2 cellular contexts compared by ENCODE assay signal in genomic region chr19:5218963-5219530, GRCh38.
TF ChIP-seq lines count a peak whose summit lies in the region.

No MANE protein-coding gene starts in this region.

TF ChIP-seq in HCT116, 20 proteins besides CTCF, POLR2A, EP300 and RAD21:
- no peak for TF ChIP-seq ZBTB33 (IDR thresholded peaks at IDR 0.05; ENCODE audit: extremely low read depth, insufficient replicate concordance, low read length)
- no peak for TF ChIP-seq MAX (IDR thresholded peaks at IDR 0.05)
- no peak for TF ChIP-seq ELF1 (IDR thresholded peaks at IDR 0.05; ENCODE audit: borderline replicate concordance, low read depth)
- no peak for TF ChIP-seq YY1 (IDR thresholded peaks at IDR 0.05; ENCODE audit: extremely low read depth, insufficient replicate concordance, low read depth, low read length)
- TF ChIP-seq FOSL1 (IDR thresholded peaks at IDR 0.05; ENCODE audit: low read depth), result no peak
- TF ChIP-seq POLR2AphosphoS5 (IDR thresholded peaks at IDR 0.05; ENCODE audit: low read depth, low read length), result no peak
- TF ChIP-seq REST (IDR thresholded peaks at IDR 0.05; ENCODE audit: low read depth), result no peak
- TF ChIP-seq ZFX (IDR thresholded peaks at IDR 0.05), result no peak
- TF ChIP-seq EZH2phosphoT487 (IDR thresholded peaks at IDR 0.05; ENCODE audit: borderline replicate concordance), result no peak
- TF ChIP-seq EGR1 (IDR thresholded peaks at IDR 0.05; ENCODE audit: low read depth), result no peak
- no peak for TF ChIP-seq SIN3A (IDR thresholded peaks at IDR 0.05; ENCODE audit: low read depth)
- no peak for TF ChIP-seq ATF3 (IDR thresholded peaks at IDR 0.05)
- TF ChIP-seq JUND (IDR thresholded peaks at IDR 0.05), result no peak
- TF ChIP-seq SP1 (IDR thresholded peaks at IDR 0.05; ENCODE audit: low read depth), result no peak

TF ChIP-seq in K562, 482 proteins besides CTCF, POLR2A, EP300 and RAD21 (continued from another document and continues in another):
- TF ChIP-seq ZBTB49 (CRISPR knock-in tag; IDR thresholded peaks at IDR 0.05; ENCODE audit: borderline replicate concordance), result no peak
- TF ChIP-seq PBX2 (CRISPR knock-in tag; IDR thresholded peaks at IDR 0.05; ENCODE audit: low read depth), result no peak
- no peak for TF ChIP-seq PBX2 (tag; conservative IDR thresholded peaks at IDR 0.05; ENCODE audit: low read depth)
- no peak for TF ChIP-seq TFAP4 (CRISPR knock-in tag; IDR thresholded peaks at IDR 0.05; ENCODE audit: borderline replicate concordance)
- TF ChIP-seq SNIP1 (IDR thresholded peaks at IDR 0.05; ENCODE audit: low read depth), result no peak
- no peak for TF ChIP-seq RREB1 (CRISPR knock-in tag; IDR thresholded peaks at IDR 0.05)
- TF ChIP-seq SRF (CRISPR knock-in tag; IDR thresholded peaks at IDR 0.05), result no peak
- no peak for TF ChIP-seq NONO (IDR thresholded peaks at IDR 0.05; ENCODE audit: low read depth in 2 of 2, low read length in 1 of 2)
- no peak for TF ChIP-seq ZNF639 (CRISPR knock-in tag; conservative IDR thresholded peaks at IDR 0.05 in 1 of 2, IDR thresholded peaks at IDR 0.05 in 1 of 2)
- TF ChIP-seq PTTG1 (tag; IDR thresholded peaks at IDR 0.05; ENCODE audit: low read depth), result no peak
- TF ChIP-seq ZNF512 (tag; IDR thresholded peaks at IDR 0.05), result no peak
- TF ChIP-seq HOXB6 (CRISPR knock-in tag; IDR thresholded peaks at IDR 0.05; ENCODE audit: borderline replicate concordance), result no peak
- no peak for TF ChIP-seq GTF2A2 (tag; IDR thresholded peaks at IDR 0.05)
- TF ChIP-seq EZH2 (IDR thresholded peaks at IDR 0.05; ENCODE audit: borderline replicate concordance, low read depth, low read length), result no peak
- TF ChIP-seq ZNF316 (IDR thresholded peaks at IDR 0.05), result no peak; the same call in 1 of the 2 replicates
- TF ChIP-seq ZNF239 (CRISPR knock-in tag; IDR thresholded peaks at IDR 0.05), result no peak
- TF ChIP-seq HMG20B (CRISPR knock-in tag; IDR thresholded peaks at IDR 0.05), result no peak
- TF ChIP-seq ZNF280B (CRISPR knock-in tag; IDR thresholded peaks at IDR 0.05), result no peak
- no peak for TF ChIP-seq HCFC1 (IDR thresholded peaks at IDR 0.05; ENCODE audit: low read depth, low read length)
- TF ChIP-seq ZNF511 (CRISPR knock-in tag; IDR thresholded peaks at IDR 0.05), result no peak
- TF ChIP-seq NFE2 (IDR thresholded peaks at IDR 0.05; ENCODE audit: low read depth), result peak; percentile 43; the same call in 1 of the 2 replicates
- no peak for TF ChIP-seq MIER1 (IDR thresholded peaks at IDR 0.05; ENCODE audit: low read depth)
- no peak for TF ChIP-seq TAF9B (IDR thresholded peaks at IDR 0.05; ENCODE audit: partially characterized antibody)
- no peak for TF ChIP-seq SRSF9 (IDR thresholded peaks at IDR 0.05; ENCODE audit: borderline replicate concordance, low read depth, low read length)
- TF ChIP-seq MAFG (tag; conservative IDR thresholded peaks at IDR 0.05), result peak; percentile 51
- no peak for TF ChIP-seq TGIF2 (CRISPR knock-in tag; IDR thresholded peaks at IDR 0.05)
- no peak for TF ChIP-seq ZNF384 (IDR thresholded peaks at IDR 0.05; ENCODE audit: low read depth, low read length)
- peak in 1 of 2 experiments; percentile 42; a peak in 1 of 3 replicates for TF ChIP-seq CBX3 (IDR thresholded peaks at IDR 0.05; ENCODE audit: borderline replicate concordance in 1 of 2, low read length in 2 of 2)
- no peak for TF ChIP-seq ZNF232 (CRISPR knock-in tag; IDR thresholded peaks at IDR 0.05)
- TF ChIP-seq NFYB (IDR thresholded peaks at IDR 0.05; ENCODE audit: extremely low read depth, insufficient read length), result no peak
- no peak for TF ChIP-seq ELF1 (tag; IDR thresholded peaks at IDR 0.05)
- TF ChIP-seq CBFA2T3 (IDR thresholded peaks at IDR 0.05), result 0 out of 2 replicates have a peak, but pooled peaks have one; percentile 6
- TF ChIP-seq ZFP36 (IDR thresholded peaks at IDR 0.05; ENCODE audit: low read depth, low read length, partially characterized antibody), result peak; percentile 94
- TF ChIP-seq C11orf30 (IDR thresholded peaks at IDR 0.05; ENCODE audit: low read depth), result peak; percentile 39
- no peak for TF ChIP-seq KLF6 (CRISPR knock-in tag; IDR thresholded peaks at IDR 0.05; ENCODE audit: borderline replicate concordance)
- 0 out of 2 replicates have a peak, but pooled peaks have one; percentile 78 for TF ChIP-seq PTBP1 (IDR thresholded peaks at IDR 0.05; ENCODE audit: low read depth, low read length)
- no peak for TF ChIP-seq ARID2 (IDR thresholded peaks at IDR 0.05)
- no peak for TF ChIP-seq DPF2 (IDR thresholded peaks at IDR 0.05)
- no peak for TF ChIP-seq PRMT5 (CRISPR knock-in tag; IDR thresholded peaks at IDR 0.05)
- TF ChIP-seq CREB3 (tag; conservative IDR thresholded peaks at IDR 0.05; ENCODE audit: low read depth), result no peak
- no peak for TF ChIP-seq ESRRB (CRISPR knock-in tag; IDR thresholded peaks at IDR 0.05; ENCODE audit: borderline replicate concordance)
- TF ChIP-seq MTA2 (IDR thresholded peaks at IDR 0.05; ENCODE audit: low read depth), result no peak
- no peak for TF ChIP-seq ZNF785 (CRISPR knock-in tag; IDR thresholded peaks at IDR 0.05)
- TF ChIP-seq ZNF75A (CRISPR knock-in tag; IDR thresholded peaks at IDR 0.05), result no peak
- peak; percentile 73 to 89 for TF ChIP-seq KDM1A (IDR thresholded peaks at IDR 0.05)
